In genomic region chr22:40189979-40190378, GRCh38 we compare ENCODE assay signal across 24 cellular contexts. TPM values are rescaled to one million over a fixed set of nuclear protein-coding genes. Genes with fewer than 3 reads are reported as not detected.
DNase-seq lines count a peak whose midpoint lies in the region; ATAC-seq and TF ChIP-seq lines count a peak whose summit lies in the region.
"Had no signal": no experiment of that assay in that cellular context is flagged by ENCODE, and none has a peak within 500 bp of the region (broad histone marks: within the 10 kb centered on the region; RNA-seq: fewer than 3 reads in every experiment).

No MANE protein-coding gene starts in this region.

- no peak for DNase-seq in CD4-positive, alpha-beta memory T cell
- DNase-seq in EL (peak; percentile 49), T-helper 17 cell (no peak), hepatocyte (ENCODE audit: low spot score) (no peak), glutamatergic neuron (no peak)
- DNase-seq in activated CD4-positive, alpha-beta T cell treated with anti-CD3 and anti-CD28 coated beads, Interleukin-2, amount 50 U/mL, for 1 hour: no peak
- DNase-seq in stimulated activated naive B cell treated with anti-CD40 and anti-IgM and Interleukin-4, amounts not matched to agents 10 μg/mL and 1 μg/mL and 100 μg/mL, for 72 hours: no peak
- DNase-seq: activated CD4-positive, alpha-beta T cell treated with anti-CD3 and anti-CD28 coated beads for 4 hours; activated CD8-positive, alpha-beta memory T cell treated with anti-CD3 and anti-CD28 coated beads, Interleukin-2, amount 10 ng/mL, durations not matched to agents 7 days and 5 days; activated naive CD4-positive, alpha-beta T cell treated with anti-CD3 and anti-CD28 coated beads for 36 hours; anterior cingulate cortex; effector memory CD8-positive, alpha-beta T cell; esophagus squamous epithelium; foreskin melanocyte; NCI-H1092; NCI-H187; sigmoid colon; stimulated activated CD4-positive, alpha-beta T cell treated with anti-CD3 and anti-CD28 coated beads, Interleukin-15, amount 100 ng/mL, for 24 hours; stimulated activated naive CD4-positive, alpha-beta T cell treated with Interleukin-2 at 50 U/mL for 16 hours; T-helper 2 cell had no signal

- POLR2A ChIA-PET in CD4-positive, alpha-beta memory T cell (lab: Charles Lee; ENCODE audit: partially characterized antibody): no interaction called here

- H4K20me1 ChIP-seq in hepatocyte (ENCODE audit: insufficient read depth, poor library complexity, severe bottlenecking): peaks cover 91% of the 10 kb centered on the region

- peak overlapping the region in 5 of 7 donors; percentile 9 to 66 (median 48) for H3K27ac Mint-ChIP-seq in CD4-positive, alpha-beta memory T cell
- peak overlapping the region; percentile 69 for H3K27ac Mint-ChIP-seq in T-helper 17 cell
- no peak overlapping the region for H3K27ac Mint-ChIP-seq in glutamatergic neuron (ENCODE audit: unreplicated experiment)
- H3K27ac Mint-ChIP-seq in stimulated activated naive B cell treated with anti-CD40 and anti-IgM and Interleukin-4, amounts not matched to agents 10 μg/mL and 1 μg/mL and 100 μg/mL, for 72 hours: no peak overlapping the region
- H3K27ac Mint-ChIP-seq: activated CD8-positive, alpha-beta memory T cell treated with anti-CD3 and anti-CD28 coated beads, Interleukin-2, amount 10 ng/mL, durations not matched to agents 7 days and 5 days; activated naive CD4-positive, alpha-beta T cell treated with anti-CD3 and anti-CD28 coated beads for 36 hours had no signal

- no peak overlapping the region for H3K4me3 Mint-ChIP-seq in CD4-positive, alpha-beta memory T cell
- no peak overlapping the region for H3K4me3 Mint-ChIP-seq in T-helper 17 cell
- H3K4me3 Mint-ChIP-seq in glutamatergic neuron (ENCODE audit: unreplicated experiment): no peak overlapping the region
- H3K4me3 Mint-ChIP-seq in stimulated activated naive B cell treated with anti-CD40 and anti-IgM and Interleukin-4, amounts not matched to agents 10 μg/mL and 1 μg/mL and 100 μg/mL, for 72 hours: no peak overlapping the region
- H3K4me3 Mint-ChIP-seq: activated CD8-positive, alpha-beta memory T cell treated with anti-CD3 and anti-CD28 coated beads, Interleukin-2, amount 10 ng/mL, durations not matched to agents 7 days and 5 days; activated naive CD4-positive, alpha-beta T cell treated with anti-CD3 and anti-CD28 coated beads for 36 hours; CD14-positive monocyte; effector memory CD8-positive, alpha-beta T cell; memory B cell had no signal

- no peak overlapping the region for H3K27ac ChIP-seq in CD4-positive, alpha-beta memory T cell (ENCODE audit: low read depth, low read length)
- peak overlapping the region; percentile 65 for H3K27ac ChIP-seq in hepatocyte
- H3K27ac ChIP-seq: coronary artery, esophagus squamous epithelium had no signal

- intact Hi-C loops in CD4-positive, alpha-beta memory T cell (cut with micrococcal nuclease): no loop called here

- peaks cover 58 to 90% (median 76%) of the 10 kb centered on the region in 4 donors for H3K4me1 Mint-ChIP-seq in CD4-positive, alpha-beta memory T cell
- H3K4me1 Mint-ChIP-seq in T-helper 17 cell (peaks cover 51% of the 10 kb centered on the region), glutamatergic neuron (ENCODE audit: low read depth, unreplicated experiment) (peaks cover 41% of the 10 kb centered on the region)
- peaks cover 47 to 67% of the 10 kb centered on the region in 2 donors for H3K4me1 Mint-ChIP-seq in stimulated activated naive B cell treated with anti-CD40 and anti-IgM and Interleukin-4, amounts not matched to agents 10 μg/mL and 1 μg/mL and 100 μg/mL, for 72 hours

- no peaks in the 10 kb centered on the region for H3K27me3 Mint-ChIP-seq in CD4-positive, alpha-beta memory T cell
- no peaks in the 10 kb centered on the region for H3K27me3 Mint-ChIP-seq in T-helper 17 cell
- peaks cover 6% of the 10 kb centered on the region for H3K27me3 Mint-ChIP-seq in glutamatergic neuron (ENCODE audit: unreplicated experiment)
- no peaks in the 10 kb centered on the region for H3K27me3 Mint-ChIP-seq in stimulated activated naive B cell treated with anti-CD40 and anti-IgM and Interleukin-4, amounts not matched to agents 10 μg/mL and 1 μg/mL and 100 μg/mL, for 72 hours
- H3K27me3 Mint-ChIP-seq: activated CD8-positive, alpha-beta memory T cell treated with anti-CD3 and anti-CD28 coated beads, Interleukin-2, amount 10 ng/mL, durations not matched to agents 7 days and 5 days; effector memory CD8-positive, alpha-beta T cell; memory B cell had no signal

- no peak overlapping the region for H3K4me2 ChIP-seq in hepatocyte

- H3K79me2 ChIP-seq in hepatocyte: peaks cover 99% of the 10 kb centered on the region

- no peaks in the 10 kb centered on the region for H3K9me3 Mint-ChIP-seq in CD4-positive, alpha-beta memory T cell
- peaks cover 6% of the 10 kb centered on the region for H3K9me3 Mint-ChIP-seq in glutamatergic neuron (ENCODE audit: unreplicated experiment)
- peaks cover 0 to 5% of the 10 kb centered on the region in 2 donors for H3K9me3 Mint-ChIP-seq in stimulated activated naive B cell treated with anti-CD40 and anti-IgM and Interleukin-4, amounts not matched to agents 10 μg/mL and 1 μg/mL and 100 μg/mL, for 72 hours
- H3K9me3 Mint-ChIP-seq: activated naive CD4-positive, alpha-beta T cell treated with anti-CD3 and anti-CD28 coated beads for 36 hours; effector memory CD8-positive, alpha-beta T cell; memory B cell had no signal

- no peaks in the 10 kb centered on the region for H3K9me2 ChIP-seq in hepatocyte (replicated peaks; ENCODE audit: insufficient read depth)

- ATAC-seq in T-helper 17 cell: no peak
- ATAC-seq in stimulated activated naive B cell treated with anti-CD40 and anti-IgM and Interleukin-4, amounts not matched to agents 10 μg/mL and 1 μg/mL and 100 μg/mL, for 72 hours (replicated peaks): no peak
- ATAC-seq: activated CD8-positive, alpha-beta memory T cell treated with anti-CD3 and anti-CD28 coated beads, Interleukin-2, amount 10 ng/mL, durations not matched to agents 7 days and 5 days; effector memory CD8-positive, alpha-beta T cell had no signal

- WGBS in hepatocyte (ENCODE audit: low lambda C conversion rate, missing lambda C conversion rate): 65% methylated on average over 1 of the region's 1 CpG

- H3K36me3 Mint-ChIP-seq in CD4-positive, alpha-beta memory T cell: peaks cover 9 to 16% of the 10 kb centered on the region in 2 donors
- peaks cover 12% of the 10 kb centered on the region for H3K36me3 Mint-ChIP-seq in T-helper 17 cell (ENCODE audit: low read depth)
- H3K36me3 Mint-ChIP-seq in glutamatergic neuron (ENCODE audit: unreplicated experiment): no peaks in the 10 kb centered on the region
- H3K36me3 Mint-ChIP-seq in stimulated activated naive B cell treated with anti-CD40 and anti-IgM and Interleukin-4, amounts not matched to agents 10 μg/mL and 1 μg/mL and 100 μg/mL, for 72 hours: peaks cover 12 to 20% of the 10 kb centered on the region in 2 donors

- no peaks in the 10 kb centered on the region for H3K27me3 ChIP-seq in CD4-positive, alpha-beta memory T cell (ENCODE audit: insufficient read depth, low read length)
- H3K27me3 ChIP-seq in hepatocyte: no peaks in the 10 kb centered on the region
- H3K27me3 ChIP-seq: esophagus squamous epithelium, neutrophil, sigmoid colon had no signal

- peaks cover 81% of the 10 kb centered on the region for H3K4me1 ChIP-seq in CD4-positive, alpha-beta memory T cell (ENCODE audit: insufficient read depth, low read length)
- peaks cover 29% of the 10 kb centered on the region for H3K4me1 ChIP-seq in hepatocyte (ENCODE audit: insufficient read depth)

- no peaks in the 10 kb centered on the region for H3K36me3 ChIP-seq in CD4-positive, alpha-beta memory T cell (ENCODE audit: insufficient read depth, low read length)
- no peaks in the 10 kb centered on the region for H3K36me3 ChIP-seq in hepatocyte (replicated peaks; ENCODE audit: insufficient read depth, low read depth)
- H3K36me3 ChIP-seq: esophagus squamous epithelium, neutrophil, sigmoid colon had no signal

- H3K9me3 ChIP-seq in CD4-positive, alpha-beta memory T cell (ENCODE audit: control insufficient read depth in 1 of 2, low read length in 2 of 2): no peaks in the 10 kb centered on the region
- H3K9me3 ChIP-seq in T-helper 17 cell (ENCODE audit: control insufficient read depth, low read length, poor library complexity, severe bottlenecking): no peaks in the 10 kb centered on the region
- H3K9me3 ChIP-seq in hepatocyte (ENCODE audit: low read depth): no peaks in the 10 kb centered on the region
- H3K9me3 ChIP-seq: esophagus squamous epithelium, neutrophil, sigmoid colon had no signal

- TF ChIP-seq CTCF in hepatocyte (IDR thresholded peaks at IDR 0.05; ENCODE audit: poor library complexity) (no peak), glutamatergic neuron (IDR thresholded peaks at IDR 0.05; ENCODE audit: partially characterized antibody, unreplicated experiment) (no peak)

- H2AFZ ChIP-seq in hepatocyte: no peak overlapping the region

- H3K4me3 ChIP-seq in CD4-positive, alpha-beta memory T cell (ENCODE audit: low read length in 2 of 2): no peak overlapping the region
- H3K4me3 ChIP-seq in hepatocyte: no peak overlapping the region
- H3K4me3 ChIP-seq: coronary artery, esophagus squamous epithelium, sigmoid colon had no signal

- CTCF ChIA-PET in CD4-positive, alpha-beta memory T cell (lab: Charles Lee; ENCODE audit: partially characterized antibody): interaction anchor here (1.6 to 1.7 kb wide), 3 partner anchors 11 to 158 kb away, joined by 3 to 6 read pairs (median 3); no protein-coding TSS in a partner anchor

RNA-seq across cellular contexts. Expression of gene TNRC6B, which starts 12.3 kb away (rescaled TPM):
- total RNA-seq in CD4-positive, alpha-beta memory T cell: 100 to 1,000 TPM; 137 to 155 TPM
- 100 to 1,000 TPM in 1 of 2 donors, 10 to 100 TPM in 1; 27.3 to 109 TPM for polyA plus RNA-seq in CD4-positive, alpha-beta memory T cell
- 100 to 1,000 TPM; 128 to 140 TPM for total RNA-seq in T-helper 17 cell
- 25.8 TPM in 2 replicates for total RNA-seq in hepatocyte
- polyA plus RNA-seq in hepatocyte: 23.7 and 30.8 TPM in 2 replicates
- total RNA-seq in glutamatergic neuron (ENCODE audit: unreplicated experiment): 62.0 TPM

Comparison
In these comparisons a context has a peak if more than half of its experiments do, and no peak if none do; other contexts are left out.
1. H3K27ac Mint-ChIP-seq: peak in CD4-positive, alpha-beta memory T cell (5 of 7) and T-helper 17 cell (single experiment); none in glutamatergic neuron (single experiment) and stimulated activated naive B cell treated with anti-CD40 and anti-IgM and Interleukin-4, amounts not matched to agents 10 μg/mL and 1 μg/mL and 100 μg/mL, for 72 hours (single experiment).